ENCODE assay signal across 17 cellular contexts in the genomic region with DNA sequence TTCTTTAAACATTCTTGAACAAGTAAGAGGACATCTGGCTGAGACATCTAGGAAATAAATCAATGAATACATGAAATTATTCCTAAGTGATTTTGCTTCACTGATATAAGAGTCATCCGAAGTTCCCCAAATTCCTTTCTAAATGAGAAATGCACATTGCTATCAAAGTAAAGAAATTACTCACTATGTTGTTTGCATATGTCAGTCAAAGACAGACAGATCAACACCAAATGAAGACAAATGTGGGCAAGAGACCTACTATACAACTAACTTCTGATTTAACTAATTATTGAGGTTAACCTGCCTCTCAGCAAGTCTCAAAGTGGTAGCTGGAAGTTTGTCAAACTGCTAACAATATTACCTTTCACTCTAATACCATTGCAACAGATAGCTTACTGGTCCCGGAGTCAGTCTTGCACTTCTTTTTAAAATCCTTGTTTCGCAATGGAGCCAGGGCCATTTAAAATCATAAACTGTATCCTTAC. TPM values are rescaled to one million over a fixed set of nuclear protein-coding genes. Genes with fewer than 3 reads are reported as not detected.
DNase-seq lines count a peak whose midpoint lies in the region; ATAC-seq, FAIRE-seq and TF ChIP-seq lines count a peak whose summit lies in the region.
"Had no signal": no experiment of that assay in that cellular context is flagged by ENCODE, and none has a peak within 500 bp of the region (broad histone marks: within the 10 kb centered on the region; RNA-seq: fewer than 3 reads in every experiment).

No MANE protein-coding gene starts in this region.

- TF ChIP-seq CTCF in HL-60 (IDR thresholded peaks at IDR 0.05; ENCODE audit: insufficient read depth, low read length), result no peak
- no peak for TF ChIP-seq CTCF in GM12878 (IDR thresholded peaks at IDR 0.05 in 2 of 3, conservative IDR thresholded peaks at IDR 0.05 in 1 of 3; ENCODE audit: control insufficient read depth in 2 of 3, extremely low read depth in 1 of 3, insufficient read depth in 1 of 3, low read depth in 3 of 3, low read length in 3 of 3)

- no peaks in the 10 kb centered on the region for H4K20me1 ChIP-seq in GM12878 (ENCODE audit: control insufficient read depth, insufficient read depth)

- no TSS peak for BruUV-seq in GM12878 (replicated peaks; lab: Mats Ljungman, UMichigan)

- POLR2A ChIA-PET in activated CD4-positive, alpha-beta memory T cell treated with anti-CD3 and anti-CD28 coated beads for 36 hours (lab: Charles Lee), result interaction anchor here (1.4 to 2.5 kb wide), 3 partner anchors 10 to 71 kb away, joined by 3 to 14 read pairs (median 5); partner anchors contain the start of gene ISCA1
- POLR2A ChIA-PET in activated CD4-positive, alpha-beta memory T cell treated with anti-CD3 and anti-CD28 coated beads, Interleukin-2, amount 10 ng/mL, durations not matched to agents 7 days and 5 days (lab: Charles Lee), result interaction anchor here (1.4 to 2.7 kb wide), 4 partner anchors 9 to 34 kb away, joined by 4 to 9 read pairs (median 6); partner anchors contain the start of gene TUT7
- POLR2A ChIA-PET in GM12878 (lab: Charles Lee), result interaction anchor here (0.5 to 5.3 kb wide), 5 partner anchors 9 to 388 kb away, joined by 3 to 30 read pairs (median 10); partner anchors contain the start of gene ISCA1

- in situ Hi-C loops in GM12878 (cut with MboI), result no loop called here

- no peak for DNase-seq in activated CD4-positive, alpha-beta memory T cell treated with anti-CD3 and anti-CD28 coated beads for 36 hours
- DNase-seq in activated CD4-positive, alpha-beta memory T cell treated with anti-CD3 and anti-CD28 coated beads, Interleukin-2, amount 10 ng/mL, durations not matched to agents 7 days and 5 days, result no peak
- peak; percentile 22 to 29 for DNase-seq in HL-60 (ENCODE audit: low read depth in 1 of 2, low spot score in 1 of 2)
- DNase-seq in GM12878 (ENCODE audit: low read depth, low spot score), result no peak
- DNase-seq in renal cortical epithelial cell (ENCODE audit: low read depth), result peak; percentile 44
- DNase-seq in GM19238 (ENCODE audit: insufficient read length, low spot score), result no peak
- no peak for DNase-seq in Right ventricle myocardium superior
- DNase-seq in KG1 (lab: John Stamatoyannopoulos, UW), result no peak
- DNase-seq: activated CD4-positive, CD25-positive, alpha-beta regulatory T cell; activated naive CD4-positive, alpha-beta T cell treated with Interleukin-2 at 50 U/mL for 16 hours; H9; heart right ventricle; NCI-H446 treated with DMSO at 0.1 percent for 48 hours; SIG-M5; stimulated activated CD4-positive, alpha-beta T cell treated with anti-CD3 and anti-CD28 coated beads, Interleukin-4, amount 100 ng/mL, for 24 hours; substantia nigra had no signal

- peak; percentile 41 for FAIRE-seq in GM12878 (lab: Jason Lieb, UNC)

- H3K79me2 ChIP-seq in GM12878 (ENCODE audit: control insufficient read depth, insufficient read depth, low read length), result peaks cover 8% of the 10 kb centered on the region

- RAD21 ChIA-PET in GM12878 (lab: Charles Lee; ENCODE audit: unreplicated experiment), result interaction anchor here (4.0 kb wide), 1 partner anchor 10 kb away, joined by 26 read pairs; no protein-coding TSS in a partner anchor

- peaks cover 2 to 21% of the 10 kb centered on the region in 2 experiments; a peak in 3 of 4 replicates for H3K36me3 ChIP-seq in GM12878 (ENCODE audit: control insufficient read depth in 2 of 2, insufficient read depth in 2 of 2, low read length in 1 of 2)

- H3K9me3 ChIP-seq in GM12878 (replicated peaks; ENCODE audit: control insufficient read depth, insufficient read depth, low read length), result no peaks in the 10 kb centered on the region
- H3K9me3 ChIP-seq: heart right ventricle had no signal

- peaks cover 53% of the 10 kb centered on the region for H3K4me1 Mint-ChIP-seq in activated CD4-positive, alpha-beta memory T cell treated with anti-CD3 and anti-CD28 coated beads for 36 hours (ENCODE audit: low read depth)
- peaks cover 57% of the 10 kb centered on the region for H3K4me1 Mint-ChIP-seq in activated CD4-positive, alpha-beta memory T cell treated with anti-CD3 and anti-CD28 coated beads, Interleukin-2, amount 10 ng/mL, durations not matched to agents 7 days and 5 days

- H3K36me3 Mint-ChIP-seq in activated CD4-positive, alpha-beta memory T cell treated with anti-CD3 and anti-CD28 coated beads for 36 hours, result peaks cover 67% of the 10 kb centered on the region
- peaks cover 80% of the 10 kb centered on the region for H3K36me3 Mint-ChIP-seq in activated CD4-positive, alpha-beta memory T cell treated with anti-CD3 and anti-CD28 coated beads, Interleukin-2, amount 10 ng/mL, durations not matched to agents 7 days and 5 days (ENCODE audit: low read depth)

- no peak for TF ChIP-seq POLR2A in GM12878 (IDR thresholded peaks at IDR 0.05; ENCODE audit: low read depth, low read length)

- SMC1A ChIA-PET in GM12878 (lab: Charles Lee; ENCODE audit: uncharacterized antibody, unreplicated experiment), result interaction anchor here (0.6 to 7.0 kb wide), 6 partner anchors 9 to 43 kb away, joined by 3 to 51 read pairs (median 4); no protein-coding TSS in a partner anchor

- H3K4me3 ChIP-seq in HL-60 (replicated peaks; ENCODE audit: insufficient read depth, low read length) (no peak overlapping the region), GM12878 (no peak overlapping the region; the same call in 1 of the 2 replicates)
- H3K4me3 ChIP-seq: heart right ventricle had no signal

- TF ChIP-seq EP300 in GM12878 (IDR thresholded peaks at IDR 0.05; ENCODE audit: borderline replicate concordance in 1 of 2, control insufficient read depth in 1 of 2, low read depth in 2 of 2, low read length in 2 of 2), result peak; percentile 47 to 60

- TF ChIP-seq RAD21 in GM12878 (IDR thresholded peaks at IDR 0.05; ENCODE audit: insufficient read depth, low read depth, low read length), result no peak

- 33% methylated on average over 3 of the region's 3 CpGs for WGBS in GM12878 (ENCODE audit: insufficient coverage, insufficient replicate concordance, low lambda C conversion rate, missing lambda C conversion rate)

- intact Hi-C loops in activated CD4-positive, alpha-beta memory T cell treated with anti-CD3 and anti-CD28 coated beads for 36 hours (cut with micrococcal nuclease), result no loop called here
- intact Hi-C loops in GM12878 (cut with micrococcal nuclease; ENCODE audit: unreplicated experiment) (no loop called here), Right ventricle myocardium superior (cut with DNase I) (no loop called here)

- H3K9ac ChIP-seq in GM12878 (ENCODE audit: control insufficient read depth, insufficient read depth, low read length), result no peak overlapping the region

- H3K27ac Mint-ChIP-seq in activated CD4-positive, alpha-beta memory T cell treated with anti-CD3 and anti-CD28 coated beads for 36 hours, result peak overlapping the region; percentile 7
- H3K27ac Mint-ChIP-seq in activated CD4-positive, alpha-beta memory T cell treated with anti-CD3 and anti-CD28 coated beads, Interleukin-2, amount 10 ng/mL, durations not matched to agents 7 days and 5 days, result no peak overlapping the region
- H3K27ac Mint-ChIP-seq: progenitor cell of endocrine pancreas had no signal

- H3K27ac ChIP-seq in HL-60 (replicated peaks) (no peak overlapping the region), GM12878 (ENCODE audit: control insufficient read depth, insufficient read depth) (peak overlapping the region; percentile 62)
- H3K27ac ChIP-seq: heart right ventricle had no signal

- no peaks in the 10 kb centered on the region for H3K9me3 Mint-ChIP-seq in activated CD4-positive, alpha-beta memory T cell treated with anti-CD3 and anti-CD28 coated beads for 36 hours
- no peaks in the 10 kb centered on the region for H3K9me3 Mint-ChIP-seq in activated CD4-positive, alpha-beta memory T cell treated with anti-CD3 and anti-CD28 coated beads, Interleukin-2, amount 10 ng/mL, durations not matched to agents 7 days and 5 days
- H3K9me3 Mint-ChIP-seq: H9 had no signal

- CTCF ChIA-PET in activated CD4-positive, alpha-beta memory T cell treated with anti-CD3 and anti-CD28 coated beads for 36 hours (lab: Charles Lee), result interaction anchor here (1.2 kb wide), 1 partner anchor 73 kb away, joined by 4 read pairs; no protein-coding TSS in a partner anchor
- CTCF ChIA-PET in activated CD4-positive, alpha-beta memory T cell treated with anti-CD3 and anti-CD28 coated beads, Interleukin-2, amount 10 ng/mL, durations not matched to agents 7 days and 5 days (lab: Charles Lee), result interaction anchor here (1.1 to 1.9 kb wide), 3 partner anchors 13 to 42 kb away, joined by 4 read pairs; no protein-coding TSS in a partner anchor
- CTCF ChIA-PET in GM12878 (lab: Yijun Ruan, JAX), result interaction anchor here (1.1 to 3.4 kb wide), 7 partner anchors 10 to 21 kb away, joined by 4 to 20 read pairs (median 5); partner anchors contain the start of gene TUT7

- no peak overlapping the region for H3K4me3 Mint-ChIP-seq in activated CD4-positive, alpha-beta memory T cell treated with anti-CD3 and anti-CD28 coated beads for 36 hours
- H3K4me3 Mint-ChIP-seq in activated CD4-positive, alpha-beta memory T cell treated with anti-CD3 and anti-CD28 coated beads, Interleukin-2, amount 10 ng/mL, durations not matched to agents 7 days and 5 days, result no peak overlapping the region
- H3K4me3 Mint-ChIP-seq: H9 had no signal

- no peak overlapping the region for H2AFZ ChIP-seq in GM12878 (ENCODE audit: control insufficient read depth, low read depth, low read length)

- ATAC-seq in GM12878 (peak; percentile 36), Right ventricle myocardium superior (ENCODE audit: poor library complexity) (no peak)
- ATAC-seq: heart right ventricle had no signal

- no peaks in the 10 kb centered on the region for H3K27me3 Mint-ChIP-seq in activated CD4-positive, alpha-beta memory T cell treated with anti-CD3 and anti-CD28 coated beads for 36 hours
- no peaks in the 10 kb centered on the region for H3K27me3 Mint-ChIP-seq in activated CD4-positive, alpha-beta memory T cell treated with anti-CD3 and anti-CD28 coated beads, Interleukin-2, amount 10 ng/mL, durations not matched to agents 7 days and 5 days
- H3K27me3 Mint-ChIP-seq: progenitor cell of endocrine pancreas had no signal

- no peaks in the 10 kb centered on the region for H3K27me3 ChIP-seq in HL-60 (ENCODE audit: insufficient read depth, poor library complexity, severe bottlenecking)
- no peaks in the 10 kb centered on the region for H3K27me3 ChIP-seq in GM12878 (replicated peaks in 1 of 2; ENCODE audit: control insufficient read depth in 2 of 2, insufficient read depth in 2 of 2, low read length in 1 of 2)
- H3K27me3 ChIP-seq: heart right ventricle had no signal

- peaks cover 50% of the 10 kb centered on the region for H3K4me1 ChIP-seq in GM12878 (ENCODE audit: control insufficient read depth, insufficient read depth, low read length)

- H3K4me2 ChIP-seq in GM12878 (ENCODE audit: control insufficient read depth, insufficient read depth), result peak overlapping the region; percentile 68

RNA-seq across cellular contexts. Expression of gene TUT7, which starts 13.2 kb away (rescaled TPM):
- 10 to 100 TPM; 50.7 to 56.8 TPM for total RNA-seq in activated CD4-positive, alpha-beta memory T cell treated with anti-CD3 and anti-CD28 coated beads for 36 hours
- total RNA-seq in activated CD4-positive, alpha-beta memory T cell treated with anti-CD3 and anti-CD28 coated beads, Interleukin-2, amount 10 ng/mL, durations not matched to agents 7 days and 5 days, result 10 to 100 TPM; 59.3 to 63.1 TPM
- 214 and 227 TPM in 2 replicates for total RNA-seq in GM12878 (2013; cell fraction: nucleolus; rRNA removed)
- total RNA-seq in GM12878 (2014; rRNA removed), result 28.1 and 33.2 TPM in 2 replicates
- 49.8 and 50.4 TPM in 2 replicates for total RNA-seq in GM12878 (2014; rRNA removed; fragmentation: Illumina TruSeq; extraction: Trizol)
- 26.4 and 28.8 TPM in 2 replicates for total RNA-seq in GM12878 (2021)
- polyA plus RNA-seq in GM12878 (2011; ENCODE audit: low read depth), result 11.7 TPM
- 38.9 and 60.3 TPM in 2 replicates for polyA plus RNA-seq in GM12878 (2011; rRNA removed)
- 15.0 and 19.8 TPM in 2 replicates for polyA plus RNA-seq in GM12878 (2011; cell fraction: cytosol; rRNA removed)
- polyA plus RNA-seq in GM12878 (2011; cell fraction: nucleus; rRNA removed), result 40.9 and 49.0 TPM in 2 replicates
- 19.8 and 29.9 TPM in 2 replicates for polyA plus RNA-seq in GM12878 (2012)
- polyA plus RNA-seq in GM12878 (2014; fragmentation: Illumina TruSeq; extraction: Trizol), result 43.3 and 50.7 TPM in 2 replicates
- 10 to 100 TPM in 1 of 2 experiments, 1 to 10 TPM in 1; 10.0 to 10.3 TPM for polyA plus RNA-seq in GM12878 (2014; fragmentation: Nextera tagmentation; extraction: Ambion mirVana)
- 16.1 and 22.4 TPM in 2 replicates for polyA plus RNA-seq in GM12878 (2014; rRNA removed)
- 10 to 100 TPM; 31.9 to 32.8 TPM for polyA plus RNA-seq in GM12878 (2016; fragmentation: Nextera tagmentation; extraction: Ambion mirVana)
- 50.4 and 80.2 TPM in 2 replicates for polyA minus RNA-seq in GM12878 (2011; rRNA and poly(A)+ RNA removed)
- polyA minus RNA-seq in GM12878 (2011; cell fraction: cytosol; rRNA and poly(A)+ RNA removed), result 15.5 and 24.2 TPM in 2 replicates
- 82.0 and 109 TPM in 2 replicates for polyA minus RNA-seq in GM12878 (2011; cell fraction: nucleus; rRNA and poly(A)+ RNA removed)
- total RNA-seq in renal cortical epithelial cell, result 34.2 and 39.7 TPM in 2 replicates
- total RNA-seq in Right ventricle myocardium superior, result 12.3 TPM

RNA-seq across cellular contexts. Expression of gene ISCA1, which starts 58.7 kb away (rescaled TPM):
- total RNA-seq in activated CD4-positive, alpha-beta memory T cell treated with anti-CD3 and anti-CD28 coated beads for 36 hours, result 10 to 100 TPM; 21.4 to 22.1 TPM
- 10 to 100 TPM; 23.0 to 24.0 TPM for total RNA-seq in activated CD4-positive, alpha-beta memory T cell treated with anti-CD3 and anti-CD28 coated beads, Interleukin-2, amount 10 ng/mL, durations not matched to agents 7 days and 5 days
- 16.2 and 16.5 TPM in 2 replicates for total RNA-seq in GM12878 (2013; cell fraction: nucleolus; rRNA removed)
- 23.8 and 25.4 TPM in 2 replicates for total RNA-seq in GM12878 (2014; rRNA removed)
- total RNA-seq in GM12878 (2014; rRNA removed; fragmentation: Illumina TruSeq; extraction: Trizol), result 24.5 and 25.4 TPM in 2 replicates
- 14.7 and 16.9 TPM in 2 replicates for total RNA-seq in GM12878 (2021)
- polyA plus RNA-seq in GM12878 (2011; ENCODE audit: low read depth), result 9.7 TPM
- 25.6 and 35.4 TPM in 2 replicates for polyA plus RNA-seq in GM12878 (2011; rRNA removed)
- 9.1 and 9.5 TPM in 2 replicates for polyA plus RNA-seq in GM12878 (2011; cell fraction: cytosol; rRNA removed)
- polyA plus RNA-seq in GM12878 (2011; cell fraction: nucleus; rRNA removed), result 6.2 and 6.5 TPM in 2 replicates
- 18.0 and 19.4 TPM in 2 replicates for polyA plus RNA-seq in GM12878 (2012)
- 25.4 and 29.3 TPM in 2 replicates for polyA plus RNA-seq in GM12878 (2014; fragmentation: Illumina TruSeq; extraction: Trizol)
- 10 to 100 TPM in 1 of 2 experiments, 1 to 10 TPM in 1; 8.9 to 10.9 TPM for polyA plus RNA-seq in GM12878 (2014; fragmentation: Nextera tagmentation; extraction: Ambion mirVana)
- polyA plus RNA-seq in GM12878 (2014; rRNA removed), result 17.6 and 21.3 TPM in 2 replicates
- polyA plus RNA-seq in GM12878 (2016; fragmentation: Nextera tagmentation; extraction: Ambion mirVana), result 10 to 100 TPM; 32.9 to 36.0 TPM
- 10.3 and 10.4 TPM in 2 replicates for polyA minus RNA-seq in GM12878 (2011; rRNA and poly(A)+ RNA removed)
- polyA minus RNA-seq in GM12878 (2011; cell fraction: cytosol; rRNA and poly(A)+ RNA removed), result 3.2 and 3.6 TPM in 2 replicates
- 4.1 and 9.4 TPM in 2 replicates for polyA minus RNA-seq in GM12878 (2011; cell fraction: nucleus; rRNA and poly(A)+ RNA removed)
- 43.9 and 47.1 TPM in 2 replicates for total RNA-seq in renal cortical epithelial cell
- 72.5 TPM for total RNA-seq in Right ventricle myocardium superior

Comparison
In these comparisons a context has a peak if more than half of its experiments do, and no peak if none do; other contexts are left out.
1. DNase-seq: peak in HL-60 (2 of 2) and renal cortical epithelial cell (single experiment); none in activated CD4-positive, alpha-beta memory T cell treated with anti-CD3 and anti-CD28 coated beads for 36 hours (single experiment), activated CD4-positive, alpha-beta memory T cell treated with anti-CD3 and anti-CD28 coated beads, Interleukin-2, amount 10 ng/mL, durations not matched to agents 7 days and 5 days (single experiment), GM12878 (single experiment), GM19238 (single experiment), Right ventricle myocardium superior (single experiment) and KG1 (single experiment).